Comparison of ENCODE assay signal across 8 cellular contexts in genomic region chr2:241355983-241356870, GRCh38.
DNase-seq lines count a peak whose midpoint lies in the region; ATAC-seq and TF ChIP-seq lines count a peak whose summit lies in the region.

Gene FARP2 (plus strand): TSS chr2:241356285. CDS start chr2:241373108, 16,823 bp downstream.

- peaks cover 12% of the 10 kb centered on the region for H3K4me1 Mint-ChIP-seq in central memory CD8-positive, alpha-beta T cell

- DNase-seq in AG20443 (ENCODE audit: low spot score) (peak; percentile 96), NCI-H446 treated with DMSO at 0.1 percent for 48 hours (lab: John Stamatoyannopoulos, UW) (peak; percentile 98), iris pigment epithelial cell (ENCODE audit: low read depth) (peak; percentile 99)
- DNase-seq in central memory CD8-positive, alpha-beta T cell (ENCODE audit: low spot score in 2 of 2): peak; percentile 87 to 96
- DNase-seq in stimulated activated CD4-positive, alpha-beta T cell treated with anti-CD3 and anti-CD28 coated beads, Interleukin-12 subunit alpha, Interleukin-12 subunit beta, amount 100 ng/mL, for 24 hours (ENCODE audit: low read depth in 2 of 2): peak; percentile 95 to 96

- peak within 1 kb of the TSS; percentile 66 for H3K4me3 Mint-ChIP-seq in central memory CD8-positive, alpha-beta T cell

- H3K27me3 Mint-ChIP-seq in central memory CD8-positive, alpha-beta T cell: no peaks in the 10 kb centered on the region

- peak within 1 kb of the TSS; percentile 7 for H3K27ac Mint-ChIP-seq in central memory CD8-positive, alpha-beta T cell (ENCODE audit: low read depth)

- peak; percentile 95 for TF ChIP-seq POLR2A in GM19099 (IDR thresholded peaks at IDR 0.05; ENCODE audit: extremely low read depth, insufficient read length, low read depth)

- no peaks in the 10 kb centered on the region for H3K9me3 Mint-ChIP-seq in central memory CD8-positive, alpha-beta T cell

- peak; percentile 65 for ATAC-seq in HG03378 (IDR thresholded peaks at IDR 0.05; ENCODE audit: unreplicated experiment)
- peak; percentile 95 to 96 for ATAC-seq in activated CD4-positive, CD25-positive, alpha-beta regulatory T cell treated with anti-CD3 and anti-CD28 coated beads, Interleukin-2, amount 50 U/mL, for 24 hours
- peak; percentile 93 for ATAC-seq in central memory CD8-positive, alpha-beta T cell (replicated peaks; ENCODE audit: extremely low read depth, poor library complexity, severe bottlenecking)

- peaks cover 15% of the 10 kb centered on the region for H3K36me3 Mint-ChIP-seq in central memory CD8-positive, alpha-beta T cell (ENCODE audit: insufficient read depth)

Comparison
In these comparisons a context has a peak if more than half of its experiments do, and no peak if none do; other contexts are left out.
1. Peak in every context shown above with its lines: DNase-seq and ATAC-seq.